In genomic region chr14:74886001-74886400, GRCh38 we compare ENCODE assay signal across 11 cellular contexts. TPM values are rescaled to one million over a fixed set of nuclear protein-coding genes. Genes with fewer than 3 reads are reported as not detected.
DNase-seq lines count a peak whose midpoint lies in the region; ATAC-seq, FAIRE-seq and TF ChIP-seq lines count a peak whose summit lies in the region.
"Had no signal": no experiment of that assay in that cellular context is flagged by ENCODE, and none has a peak within 500 bp of the region (broad histone marks: within the 10 kb centered on the region; RNA-seq: fewer than 3 reads in every experiment).

No MANE protein-coding gene starts in this region.

- FAIRE-seq in K562 (lab: Jason Lieb, UNC) = no peak

- CTCF ChIA-PET in K562 (lab: Yijun Ruan, JAX; ENCODE audit: low intra/inter-chr PET ratio) = no interaction called here

- no peaks in the 10 kb centered on the region for H3K27me3 Mint-ChIP-seq in natural killer cell (ENCODE audit: low read depth in 2 of 2)
- no peaks in the 10 kb centered on the region for H3K27me3 Mint-ChIP-seq in natural killer cell treated with Interleukin-12 subunit alpha and Interleukin-12 subunit beta and Interleukin-15 and Interleukin-18, amount 100 ng/mL, for 72 hours
- H3K27me3 Mint-ChIP-seq: activated CD4-positive, alpha-beta memory T cell treated with anti-CD3 and anti-CD28 coated beads, Interleukin-2, amount 10 ng/mL, durations not matched to agents 7 days and 5 days; dendritic cell treated with granulocyte-macrophage colony-stimulating factor and Interleukin-4, amounts not matched to agents 40 ng/mL and 50 ng/mL, for 4 days had no signal

- TF ChIP-seq EP300 in K562 (IDR thresholded peaks at IDR 0.05; ENCODE audit: low read length) = no peak

- peaks cover 2% of the 10 kb centered on the region for H3K9me1 ChIP-seq in K562 (ENCODE audit: control insufficient read depth, insufficient read depth, low read length)

- H3K9me3 ChIP-seq in K562 (replicated peaks; ENCODE audit: control insufficient read depth, insufficient read depth, low read depth, low read length) = no peaks in the 10 kb centered on the region

- peaks cover 54% of the 10 kb centered on the region for H3K36me3 ChIP-seq in K562 (ENCODE audit: control insufficient read depth, insufficient read depth, low read length)

- no TSS peak for BruUV-seq in K562 (replicated peaks; lab: Mats Ljungman, UMichigan)

- in situ Hi-C loops in K562 (cut with MboI) = no loop called here

- peaks cover 9% of the 10 kb centered on the region for H3K36me3 Mint-ChIP-seq in natural killer cell
- peaks cover 13% of the 10 kb centered on the region for H3K36me3 Mint-ChIP-seq in natural killer cell treated with Interleukin-12 subunit alpha and Interleukin-12 subunit beta and Interleukin-15 and Interleukin-18, amount 100 ng/mL, for 72 hours

- POLR2A ChIA-PET in K562 (lab: Yijun Ruan, JAX) = interaction anchor here (0.8 kb wide), 1 partner anchor 22 kb away, joined by 3 read pairs; no protein-coding TSS in a partner anchor

- no peak overlapping the region for H3K4me2 ChIP-seq in K562 (ENCODE audit: insufficient read depth, low read length)

- H3K4me1 Mint-ChIP-seq in natural killer cell = peaks cover 60 to 65% of the 10 kb centered on the region in 2 donors
- peaks cover 53 to 58% of the 10 kb centered on the region in 2 donors for H3K4me1 Mint-ChIP-seq in natural killer cell treated with Interleukin-12 subunit alpha and Interleukin-12 subunit beta and Interleukin-15 and Interleukin-18, amount 100 ng/mL, for 72 hours (ENCODE audit: low read depth in 2 of 2)

- no peak for ATAC-seq in natural killer cell
- no peak for ATAC-seq in natural killer cell treated with Interleukin-12 subunit alpha and Interleukin-12 subunit beta and Interleukin-15 and Interleukin-18, amount 100 ng/mL, for 72 hours
- no peak for ATAC-seq in K562
- ATAC-seq in HG02623 (IDR thresholded peaks at IDR 0.05; ENCODE audit: unreplicated experiment) = no peak
- ATAC-seq in HG02763 (IDR thresholded peaks at IDR 0.05; ENCODE audit: unreplicated experiment) = no peak
- ATAC-seq: Panc1 had no signal

- no peak overlapping the region for H2AFZ ChIP-seq in K562 (ENCODE audit: low read depth, low read length)

- 93% methylated on average over 1 of the region's 3 CpGs for WGBS in K562 (ENCODE audit: insufficient coverage, low coverage, missing lambda C conversion rate)

- peaks cover 50% of the 10 kb centered on the region for H4K20me1 ChIP-seq in K562 (replicated peaks; ENCODE audit: control insufficient read depth, insufficient read depth, low read length)

- intact Hi-C loops in natural killer cell (cut with micrococcal nuclease) = no loop called here
- intact Hi-C loops in K562 (cut with micrococcal nuclease) = no loop called here

- H3K4me3 ChIP-seq in K562 = no peak overlapping the region

- no peaks in the 10 kb centered on the region for H3K27me3 ChIP-seq in K562 (ENCODE audit: control insufficient read depth in 2 of 2, insufficient read depth in 2 of 2, low read length in 2 of 2)

- no peaks in the 10 kb centered on the region for H3K9me3 Mint-ChIP-seq in natural killer cell
- no peaks in the 10 kb centered on the region for H3K9me3 Mint-ChIP-seq in natural killer cell treated with Interleukin-12 subunit alpha and Interleukin-12 subunit beta and Interleukin-15 and Interleukin-18, amount 100 ng/mL, for 72 hours
- H3K9me3 Mint-ChIP-seq: activated CD4-positive, alpha-beta memory T cell treated with anti-CD3 and anti-CD28 coated beads, Interleukin-2, amount 10 ng/mL, durations not matched to agents 7 days and 5 days; dendritic cell treated with granulocyte-macrophage colony-stimulating factor and Interleukin-4, amounts not matched to agents 40 ng/mL and 50 ng/mL, for 4 days had no signal

- no peak overlapping the region for H3K27ac ChIP-seq in K562 (ENCODE audit: extremely low read depth, low read depth, low read length)

- TF ChIP-seq CTCF in natural killer cell (IDR thresholded peaks at IDR 0.05) (no peak), K562 (IDR thresholded peaks at IDR 0.05 in 2 of 3, conservative IDR thresholded peaks at IDR 0.05 in 1 of 3; ENCODE audit: insufficient read depth in 2 of 3, low read depth in 1 of 3, low read length in 3 of 3) (no peak)

- no peak for TF ChIP-seq RAD21 in K562 (CRISPR knock-in tag; conservative IDR thresholded peaks at IDR 0.05 in 1 of 2, IDR thresholded peaks at IDR 0.05 in 1 of 2)

- DNase-seq in natural killer cell (no peak), K562 (ENCODE audit: extremely low read depth in 1 of 4, low spot score in 3 of 4) (no peak), iPS-NIHi11 (ENCODE audit: low spot score) (peak; percentile 68), NOMO-1 treated with dmso at 0.1 percent for 144 hours (lab: John Stamatoyannopoulos, UW; ENCODE audit: unreplicated experiment) (no peak), cerebellar nuclear complex (lab: John Stamatoyannopoulos, UW) (no peak)
- DNase-seq in natural killer cell treated with Interleukin-12 subunit alpha and Interleukin-12 subunit beta and Interleukin-15 and Interleukin-18, amount 100 ng/mL, for 72 hours (ENCODE audit: low spot score) = no peak
- DNase-seq: activated CD4-positive, alpha-beta memory T cell treated with anti-CD3 and anti-CD28 coated beads, Interleukin-2, amount 10 ng/mL, durations not matched to agents 7 days and 5 days had no signal

- no peak overlapping the region for H3K9ac ChIP-seq in K562 (ENCODE audit: insufficient read depth in 1 of 2, low read depth in 2 of 2, low read length in 2 of 2)

- H3K4me3 Mint-ChIP-seq in natural killer cell = no peak overlapping the region
- H3K4me3 Mint-ChIP-seq in natural killer cell treated with Interleukin-12 subunit alpha and Interleukin-12 subunit beta and Interleukin-15 and Interleukin-18, amount 100 ng/mL, for 72 hours = no peak overlapping the region
- H3K4me3 Mint-ChIP-seq: activated CD4-positive, alpha-beta memory T cell treated with anti-CD3 and anti-CD28 coated beads, Interleukin-2, amount 10 ng/mL, durations not matched to agents 7 days and 5 days; dendritic cell treated with granulocyte-macrophage colony-stimulating factor and Interleukin-4, amounts not matched to agents 40 ng/mL and 50 ng/mL, for 4 days had no signal

- H3K79me2 ChIP-seq in K562 (ENCODE audit: control insufficient read depth, insufficient read depth, low read length) = peaks cover 64% of the 10 kb centered on the region

- no peak for TF ChIP-seq POLR2A in K562 (conservative IDR thresholded peaks at IDR 0.05)

- peaks cover 24 to 32% of the 10 kb centered on the region in 2 experiments for H3K4me1 ChIP-seq in K562 (replicated peaks in 1 of 2; ENCODE audit: control insufficient read depth in 2 of 2, insufficient read depth in 2 of 2, low read length in 2 of 2)

- H3K27ac Mint-ChIP-seq in natural killer cell = peak overlapping the region; percentile 97 to 98
- peak overlapping the region in 1 of 2 donors; percentile 33 for H3K27ac Mint-ChIP-seq in natural killer cell treated with Interleukin-12 subunit alpha and Interleukin-12 subunit beta and Interleukin-15 and Interleukin-18, amount 100 ng/mL, for 72 hours
- H3K27ac Mint-ChIP-seq: dendritic cell treated with granulocyte-macrophage colony-stimulating factor and Interleukin-4, amounts not matched to agents 40 ng/mL and 50 ng/mL, for 4 days had no signal

RNA-seq across cellular contexts. Expression of gene DLST, which starts 4.3 kb away (rescaled TPM):
- total RNA-seq in natural killer cell (100 to 1,000 TPM; 161 to 180 (median 163) TPM), K562 (2014; rRNA removed) (28.8 and 32.3 TPM in 2 replicates), K562 (2014; rRNA removed; fragmentation: Illumina TruSeq; extraction: Trizol) (45.1 and 45.4 TPM in 2 replicates), K562 (2015; rRNA removed; fragmentation: Illumina TruSeq; extraction: Trizol) (37.2 and 38.7 TPM in 2 replicates), K562 (2021) (61.3 and 67.5 TPM in 2 replicates)
- 100 to 1,000 TPM; 127 to 136 TPM for total RNA-seq in natural killer cell treated with Interleukin-12 subunit alpha and Interleukin-12 subunit beta and Interleukin-15 and Interleukin-18, amount 100 ng/mL, for 72 hours
- 96.4 and 101 TPM in 2 replicates for total RNA-seq in K562 (2011; cell fraction: chromatin; rRNA removed; ENCODE audit: low replicate concordance)
- total RNA-seq in K562 (2011; cell fraction: nucleolus; rRNA removed) = 50.0 and 54.5 TPM in 2 replicates
- 83.8 and 136 TPM in 2 replicates for total RNA-seq in K562 (2011; cell fraction: nucleoplasm; rRNA removed)
- polyA plus RNA-seq in K562 (2011; rRNA removed) (73.5 and 73.7 TPM in 2 replicates), K562 (2014; fragmentation: Illumina TruSeq; extraction: Trizol) (65.2 and 70.0 TPM in 2 replicates), K562 (2014; fragmentation: Nextera tagmentation; extraction: Ambion mirVana) (1 to 10 TPM; 3.0 to 9.0 TPM), K562 (2014; rRNA removed) (50.4 and 60.0 TPM in 2 replicates)
- polyA plus RNA-seq in K562 (2011; cell fraction: cytosol; rRNA removed) = 66.2 and 78.3 TPM in 2 replicates
- 98.3 and 111 TPM in 2 replicates for polyA plus RNA-seq in K562 (2011; cell fraction: nucleus; rRNA removed)
- polyA plus RNA-seq in K562 (2012) = 43.2 and 47.4 TPM in 2 replicates
- polyA minus RNA-seq in K562 (2011; rRNA and poly(A)+ RNA removed) = 65.5 and 79.8 TPM in 2 replicates
- polyA minus RNA-seq in K562 (2011; cell fraction: cytosol; rRNA and poly(A)+ RNA removed) = 30.1 and 31.2 TPM in 2 replicates
- polyA minus RNA-seq in K562 (2011; cell fraction: nucleus; rRNA and poly(A)+ RNA removed) = 28.5 and 42.7 TPM in 2 replicates

RNA-seq across cellular contexts. Expression of gene PROX2, which starts 10.1 kb away (rescaled TPM):
- 1 to 10 TPM; 5.1 to 7.1 (median 5.7) TPM for total RNA-seq in natural killer cell
- 1 to 10 TPM in 1 of 2 donors, under 1 TPM in 1; 0.56 to 1.5 TPM for total RNA-seq in natural killer cell treated with Interleukin-12 subunit alpha and Interleukin-12 subunit beta and Interleukin-15 and Interleukin-18, amount 100 ng/mL, for 72 hours
- not detected in 2 replicates for total RNA-seq in K562 (2011; cell fraction: chromatin; rRNA removed; ENCODE audit: low replicate concordance)
- total RNA-seq in K562 (2011; cell fraction: nucleolus; rRNA removed) = not detected in 2 replicates
- total RNA-seq in K562 (2011; cell fraction: nucleoplasm; rRNA removed) = not detected in 2 replicates
- total RNA-seq in K562 (2014; rRNA removed) = not detected in 2 replicates
- not detected in 2 replicates for total RNA-seq in K562 (2014; rRNA removed; fragmentation: Illumina TruSeq; extraction: Trizol)
- not detected in 2 replicates for total RNA-seq in K562 (2015; rRNA removed; fragmentation: Illumina TruSeq; extraction: Trizol)
- not detected in 2 replicates for total RNA-seq in K562 (2021)
- not detected in 2 replicates for polyA plus RNA-seq in K562 (2011; rRNA removed)
- polyA plus RNA-seq in K562 (2011; cell fraction: cytosol; rRNA removed) = not detected in 2 replicates
- polyA plus RNA-seq in K562 (2011; cell fraction: nucleus; rRNA removed) = not detected in 2 replicates
- 0.03 and 0.12 TPM in 2 replicates for polyA plus RNA-seq in K562 (2012)
- not detected in 2 replicates for polyA plus RNA-seq in K562 (2014; fragmentation: Illumina TruSeq; extraction: Trizol)
- polyA plus RNA-seq in K562 (2014; fragmentation: Nextera tagmentation; extraction: Ambion mirVana) = not detected
- polyA plus RNA-seq in K562 (2014; rRNA removed) = not detected in 2 replicates
- not detected in 2 replicates for polyA minus RNA-seq in K562 (2011; rRNA and poly(A)+ RNA removed)
- polyA minus RNA-seq in K562 (2011; cell fraction: cytosol; rRNA and poly(A)+ RNA removed) = not detected in 2 replicates
- not detected in 2 replicates for polyA minus RNA-seq in K562 (2011; cell fraction: nucleus; rRNA and poly(A)+ RNA removed)
- total RNA-seq: activated CD4-positive, alpha-beta memory T cell treated with anti-CD3 and anti-CD28 coated beads, Interleukin-2, amount 10 ng/mL, durations not matched to agents 7 days and 5 days had no signal

RNA-seq across cellular contexts. Expression of gene RPS6KL1, which starts 37.1 kb away (rescaled TPM):
- total RNA-seq in natural killer cell = 1 to 10 TPM; 1.9 to 7.9 (median 2.9) TPM
- 10 to 100 TPM; 10.0 to 12.8 TPM for total RNA-seq in natural killer cell treated with Interleukin-12 subunit alpha and Interleukin-12 subunit beta and Interleukin-15 and Interleukin-18, amount 100 ng/mL, for 72 hours
- 43.9 and 107 TPM in 2 replicates for total RNA-seq in K562 (2011; cell fraction: chromatin; rRNA removed; ENCODE audit: low replicate concordance)
- 48.3 and 51.7 TPM in 2 replicates for total RNA-seq in K562 (2011; cell fraction: nucleolus; rRNA removed)
- total RNA-seq in K562 (2011; cell fraction: nucleoplasm; rRNA removed) = 33.6 and 36.7 TPM in 2 replicates
- 10.6 and 11.1 TPM in 2 replicates for total RNA-seq in K562 (2014; rRNA removed)
- total RNA-seq in K562 (2014; rRNA removed; fragmentation: Illumina TruSeq; extraction: Trizol) = 8.1 and 8.2 TPM in 2 replicates
- total RNA-seq in K562 (2015; rRNA removed; fragmentation: Illumina TruSeq; extraction: Trizol) = 5.7 and 5.8 TPM in 2 replicates
- total RNA-seq in K562 (2021) = 13.6 and 15.5 TPM in 2 replicates
- 6.8 and 8.3 TPM in 2 replicates for polyA plus RNA-seq in K562 (2011; rRNA removed)
- polyA plus RNA-seq in K562 (2011; cell fraction: cytosol; rRNA removed) = 4.3 and 6.7 TPM in 2 replicates
- polyA plus RNA-seq in K562 (2011; cell fraction: nucleus; rRNA removed) = 19.3 and 36.6 TPM in 2 replicates
- 5.5 and 6.8 TPM in 2 replicates for polyA plus RNA-seq in K562 (2012)
- 7.7 and 8.6 TPM in 2 replicates for polyA plus RNA-seq in K562 (2014; fragmentation: Illumina TruSeq; extraction: Trizol)
- 1 to 10 TPM in 1 of 2 experiments, under 1 TPM in 1; 0.91 to 1.8 TPM for polyA plus RNA-seq in K562 (2014; fragmentation: Nextera tagmentation; extraction: Ambion mirVana)
- 10.2 and 11.6 TPM in 2 replicates for polyA plus RNA-seq in K562 (2014; rRNA removed)
- 10.8 and 14.4 TPM in 2 replicates for polyA minus RNA-seq in K562 (2011; rRNA and poly(A)+ RNA removed)
- 4.2 and 4.9 TPM in 2 replicates for polyA minus RNA-seq in K562 (2011; cell fraction: cytosol; rRNA and poly(A)+ RNA removed)
- 12.8 and 15.6 TPM in 2 replicates for polyA minus RNA-seq in K562 (2011; cell fraction: nucleus; rRNA and poly(A)+ RNA removed)
